ENCODE assay signal across 22 cellular contexts in the genomic region with DNA sequence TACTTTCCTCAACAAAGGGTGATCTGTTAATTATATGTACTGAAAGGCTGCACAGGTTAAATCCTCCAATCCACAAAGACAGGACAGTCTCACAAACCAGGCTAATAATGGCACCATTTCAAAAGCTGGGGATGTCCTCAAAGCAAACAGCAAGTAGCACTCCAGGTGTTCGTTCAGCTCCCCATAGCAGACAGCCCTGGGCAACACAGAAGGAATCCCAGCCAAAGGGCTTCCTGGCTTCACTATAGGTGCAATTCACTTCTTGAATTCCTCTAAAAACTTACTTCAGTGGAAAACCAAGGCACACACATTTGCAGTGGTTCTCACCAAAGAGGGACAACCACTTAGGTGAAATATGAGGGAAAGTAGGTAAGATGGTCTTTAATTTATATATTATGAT.
"Had no signal": no experiment of that assay in that cellular context is flagged by ENCODE, and none has a peak within 500 bp of the region (broad histone marks: within the 10 kb centered on the region; RNA-seq: fewer than 3 reads in every experiment).

No MANE protein-coding gene starts in this region.

- DNase-seq: activated B cell treated with CpG ODN at 0.5 μM for 24 hours; activated CD4-positive, alpha-beta memory T cell treated with anti-CD3 and anti-CD28 coated beads, Interleukin-2, amount 10 ng/mL, durations not matched to agents 7 days and 5 days; activated CD4-positive, alpha-beta T cell treated with anti-CD3 and anti-CD28 coated beads for 48 hours; activated naive CD4-positive, alpha-beta T cell; activated naive CD8-positive, alpha-beta T cell treated with anti-CD3 and anti-CD28 coated beads for 36 hours; activated T-cell treated with anti-CD3 and anti-CD28 coated beads, Interleukin-2, amount 50 U/mL, for 1 hour; amniotic stem cell; effector CD8-positive, alpha-beta T cell; esophagus squamous epithelium; left colon; lower lobe of right lung; stimulated activated CD4-positive, alpha-beta T cell treated with anti-CD3 and anti-CD28 coated beads, Interleukin-4, amount 100 ng/mL, for 1 hour; stimulated activated naive CD8-positive, alpha-beta T cell treated with anti-CD3 and anti-CD28 coated beads, Interleukin-15, amount 100 ng/mL, for 72 hours; transverse colon; uterus had no signal

- H3K27me3 ChIP-seq: esophagus squamous epithelium, suprapubic skin, transverse colon, uterus had no signal

- H3K9me3 ChIP-seq: esophagus squamous epithelium, lower lobe of right lung, suprapubic skin, transverse colon, uterus had no signal

- H3K36me3 ChIP-seq: esophagus squamous epithelium, lower lobe of right lung, suprapubic skin, transverse colon, uterus had no signal

- H3K79me2 ChIP-seq: parathyroid adenoma had no signal

- H3K27ac Mint-ChIP-seq: activated B cell treated with CpG ODN at 0.5 μM for 24 hours; activated CD4-positive, alpha-beta memory T cell treated with anti-CD3 and anti-CD28 coated beads, Interleukin-2, amount 10 ng/mL, durations not matched to agents 7 days and 5 days; activated naive CD8-positive, alpha-beta T cell treated with anti-CD3 and anti-CD28 coated beads for 36 hours; activated T-helper 17 cell treated with anti-CD3 and anti-CD28 coated beads, Interleukin-2, amount 50 U/mL, for 72 hours; dendritic cell treated with granulocyte-macrophage colony-stimulating factor and Interleukin-4, amounts not matched to agents 40 ng/mL and 50 ng/mL, for 4 days; natural killer cell treated with Interleukin-12 subunit alpha and Interleukin-12 subunit beta and Interleukin-15 and Interleukin-18, amount 100 ng/mL, for 72 hours; stimulated activated naive CD8-positive, alpha-beta T cell treated with anti-CD3 and anti-CD28 coated beads, Interleukin-15, amount 100 ng/mL, for 72 hours had no signal

- H2AFZ ChIP-seq: parathyroid adenoma had no signal

- H3K4me2 ChIP-seq: smooth muscle cell had no signal

- H3K36me3 Mint-ChIP-seq: natural killer cell treated with Interleukin-12 subunit alpha and Interleukin-12 subunit beta and Interleukin-15 and Interleukin-18, amount 100 ng/mL, for 72 hours had no signal

- H3K27ac ChIP-seq: esophagus squamous epithelium, lower lobe of right lung, parathyroid adenoma, suprapubic skin, transverse colon, uterus had no signal

- H3K9ac ChIP-seq: parathyroid adenoma had no signal

- H3K9me3 Mint-ChIP-seq: activated B cell treated with CpG ODN at 0.5 μM for 24 hours; activated naive CD8-positive, alpha-beta T cell treated with anti-CD3 and anti-CD28 coated beads for 36 hours; activated T-helper 17 cell treated with anti-CD3 and anti-CD28 coated beads, Interleukin-2, amount 50 U/mL, for 72 hours; dendritic cell treated with granulocyte-macrophage colony-stimulating factor and Interleukin-4, amounts not matched to agents 40 ng/mL and 50 ng/mL, for 4 days; natural killer cell treated with Interleukin-12 subunit alpha and Interleukin-12 subunit beta and Interleukin-15 and Interleukin-18, amount 100 ng/mL, for 72 hours; stimulated activated naive CD8-positive, alpha-beta T cell treated with anti-CD3 and anti-CD28 coated beads, Interleukin-15, amount 100 ng/mL, for 72 hours had no signal

- H3K4me1 Mint-ChIP-seq: activated B cell treated with CpG ODN at 0.5 μM for 24 hours; activated CD4-positive, alpha-beta memory T cell treated with anti-CD3 and anti-CD28 coated beads, Interleukin-2, amount 10 ng/mL, durations not matched to agents 7 days and 5 days; activated naive CD8-positive, alpha-beta T cell treated with anti-CD3 and anti-CD28 coated beads for 36 hours; activated T-helper 17 cell treated with anti-CD3 and anti-CD28 coated beads, Interleukin-2, amount 50 U/mL, for 72 hours; stimulated activated naive CD8-positive, alpha-beta T cell treated with anti-CD3 and anti-CD28 coated beads, Interleukin-15, amount 100 ng/mL, for 72 hours had no signal

- H3K4me3 Mint-ChIP-seq: activated B cell treated with CpG ODN at 0.5 μM for 24 hours; activated CD4-positive, alpha-beta memory T cell treated with anti-CD3 and anti-CD28 coated beads, Interleukin-2, amount 10 ng/mL, durations not matched to agents 7 days and 5 days; activated naive CD8-positive, alpha-beta T cell treated with anti-CD3 and anti-CD28 coated beads for 36 hours; activated T-helper 17 cell treated with anti-CD3 and anti-CD28 coated beads, Interleukin-2, amount 50 U/mL, for 72 hours; dendritic cell treated with granulocyte-macrophage colony-stimulating factor and Interleukin-4, amounts not matched to agents 40 ng/mL and 50 ng/mL, for 4 days; natural killer cell treated with Interleukin-12 subunit alpha and Interleukin-12 subunit beta and Interleukin-15 and Interleukin-18, amount 100 ng/mL, for 72 hours; stimulated activated naive CD8-positive, alpha-beta T cell treated with anti-CD3 and anti-CD28 coated beads, Interleukin-15, amount 100 ng/mL, for 72 hours had no signal

- H3K4me1 ChIP-seq: lower lobe of right lung, transverse colon, uterus had no signal

- H3K27me3 Mint-ChIP-seq: activated B cell treated with CpG ODN at 0.5 μM for 24 hours; activated CD4-positive, alpha-beta memory T cell treated with anti-CD3 and anti-CD28 coated beads, Interleukin-2, amount 10 ng/mL, durations not matched to agents 7 days and 5 days; activated naive CD8-positive, alpha-beta T cell treated with anti-CD3 and anti-CD28 coated beads for 36 hours; activated T-helper 17 cell treated with anti-CD3 and anti-CD28 coated beads, Interleukin-2, amount 50 U/mL, for 72 hours; dendritic cell treated with granulocyte-macrophage colony-stimulating factor and Interleukin-4, amounts not matched to agents 40 ng/mL and 50 ng/mL, for 4 days; natural killer cell treated with Interleukin-12 subunit alpha and Interleukin-12 subunit beta and Interleukin-15 and Interleukin-18, amount 100 ng/mL, for 72 hours; stimulated activated naive CD8-positive, alpha-beta T cell treated with anti-CD3 and anti-CD28 coated beads, Interleukin-15, amount 100 ng/mL, for 72 hours had no signal

- H3K4me3 ChIP-seq: esophagus squamous epithelium, lower lobe of right lung, smooth muscle cell, suprapubic skin, transverse colon, uterus had no signal

- ATAC-seq: activated T-helper 17 cell treated with anti-CD3 and anti-CD28 coated beads, Interleukin-2, amount 50 U/mL, for 72 hours; left colon; lower lobe of right lung; natural killer cell treated with Interleukin-12 subunit alpha and Interleukin-12 subunit beta and Interleukin-15 and Interleukin-18, amount 100 ng/mL, for 72 hours; sciatic nerve; stimulated activated naive CD8-positive, alpha-beta T cell treated with anti-CD3 and anti-CD28 coated beads, Interleukin-15, amount 100 ng/mL, for 72 hours had no signal
